In genomic region chr17:29567362-29568330, GRCh38 we compare ENCODE assay signal across 8 cellular contexts. TPM values are rescaled to one million over a fixed set of nuclear protein-coding genes. Genes with fewer than 3 reads are reported as not detected.
A peak's percentile ranks its signal among the peaks of the same experiment; 100 is the strongest.
DNase-seq lines count a peak whose midpoint lies in the region; ATAC-seq lines count a peak whose summit lies in the region.

No MANE protein-coding gene starts in this region.

- H3K4me3 Mint-ChIP-seq in activated CD4-positive, alpha-beta T cell treated with anti-CD3 and anti-CD28 coated beads, Interleukin-2, amount 10 ng/mL, durations not matched to agents 24 days and 14 days: peak overlapping the region; percentile 93

- H3K4me3 ChIP-seq in ectodermal cell (ENCODE audit: insufficient read depth, low read depth, low read length): peak overlapping the region; percentile 87

- peaks cover 65% of the 10 kb centered on the region for H3K27me3 ChIP-seq in ectodermal cell (ENCODE audit: control insufficient read depth, insufficient read depth, low read length, poor library complexity, severe bottlenecking)

- no peaks in the 10 kb centered on the region for H3K9me3 Mint-ChIP-seq in activated CD4-positive, alpha-beta T cell treated with anti-CD3 and anti-CD28 coated beads, Interleukin-2, amount 10 ng/mL, durations not matched to agents 24 days and 14 days

- peak overlapping the region; percentile 94 for H3K27ac Mint-ChIP-seq in activated CD4-positive, alpha-beta T cell treated with anti-CD3 and anti-CD28 coated beads, Interleukin-2, amount 10 ng/mL, durations not matched to agents 24 days and 14 days

- intact Hi-C loops in activated CD4-positive, alpha-beta T cell treated with anti-CD3 and anti-CD28 coated beads, Interleukin-2, amount 10 ng/mL, durations not matched to agents 24 days and 14 days (cut with micrococcal nuclease): loop anchor here (1.0 to 10.0 kb wide), 7 partner anchors 22 to 840 kb away; partner anchors contain the start of genes GIT1, NEK8, NUFIP2 and SSH2

- H3K27me3 Mint-ChIP-seq in activated CD4-positive, alpha-beta T cell treated with anti-CD3 and anti-CD28 coated beads, Interleukin-2, amount 10 ng/mL, durations not matched to agents 24 days and 14 days: no peaks in the 10 kb centered on the region

- H3K4me1 Mint-ChIP-seq in activated CD4-positive, alpha-beta T cell treated with anti-CD3 and anti-CD28 coated beads, Interleukin-2, amount 10 ng/mL, durations not matched to agents 24 days and 14 days: peaks cover 28% of the 10 kb centered on the region

- ATAC-seq in HG02870 (IDR thresholded peaks at IDR 0.05; ENCODE audit: unreplicated experiment): peak; percentile 37

- WGBS in ectodermal cell, 2 experiments: 1% methylated on average over 87 of the region's 87 CpGs

- H3K36me3 ChIP-seq in ectodermal cell (ENCODE audit: control insufficient read depth, insufficient read depth, low read length): no peaks in the 10 kb centered on the region

- DNase-seq in NCI-H1417 (lab: John Stamatoyannopoulos, UW) (peak in 2 of 3 experiments; percentile 72 to 73), NCI-H1417 treated with DMSO at 0.1 percent for 48 hours (lab: John Stamatoyannopoulos, UW) (no peak), NCI-H2227 (lab: John Stamatoyannopoulos, UW; ENCODE audit: unreplicated experiment) (peak; percentile 61), medulla oblongata (ENCODE audit: extremely low spot score) (peak; percentile 52)
- peak; percentile 95 for DNase-seq in activated CD4-positive, alpha-beta T cell treated with anti-CD3 and anti-CD28 coated beads, Interleukin-2, amount 10 ng/mL, durations not matched to agents 24 days and 14 days
- DNase-seq in stimulated activated CD8-positive, alpha-beta memory T cell treated with anti-CD3 and anti-CD28 coated beads, Interleukin-2, amount 100 ng/mL, for 48 hours (ENCODE audit: low read depth in 2 of 2): peak; percentile 72 to 74

- H3K27ac ChIP-seq in ectodermal cell (ENCODE audit: insufficient read depth, low read depth, low read length, poor library complexity, severe bottlenecking): no peak overlapping the region

- H3K9me3 ChIP-seq in ectodermal cell (ENCODE audit: control insufficient read depth, low read length): no peaks in the 10 kb centered on the region

- peaks cover 9% of the 10 kb centered on the region for H3K4me1 ChIP-seq in ectodermal cell (ENCODE audit: control insufficient read depth, insufficient read depth, low read length)

- H3K36me3 Mint-ChIP-seq in activated CD4-positive, alpha-beta T cell treated with anti-CD3 and anti-CD28 coated beads, Interleukin-2, amount 10 ng/mL, durations not matched to agents 24 days and 14 days (ENCODE audit: low read depth): peaks cover 30% of the 10 kb centered on the region

RNA-seq across cellular contexts. Expression of gene ABHD15, which starts 0.8 kb away (rescaled TPM):
- total RNA-seq in activated CD4-positive, alpha-beta T cell treated with anti-CD3 and anti-CD28 coated beads, Interleukin-2, amount 10 ng/mL, durations not matched to agents 24 days and 14 days: 20.0 and 20.1 TPM in 2 replicates
- polyA plus RNA-seq in ectodermal cell (2013, experiment 1 of 4): 2.0 TPM
- polyA plus RNA-seq in ectodermal cell (2013, experiment 2 of 4): 1.3 TPM
- 1.1 TPM for polyA plus RNA-seq in ectodermal cell (2013, experiment 3 of 4)
- polyA plus RNA-seq in ectodermal cell (2013, experiment 4 of 4): 1.3 TPM

RNA-seq across cellular contexts. Expression of gene TP53I13, which starts 0.9 kb away (rescaled TPM):
- total RNA-seq in activated CD4-positive, alpha-beta T cell treated with anti-CD3 and anti-CD28 coated beads, Interleukin-2, amount 10 ng/mL, durations not matched to agents 24 days and 14 days: 69.7 and 77.9 TPM in 2 replicates
- 24.8 TPM for polyA plus RNA-seq in ectodermal cell (2013, experiment 1 of 4)
- 23.0 TPM for polyA plus RNA-seq in ectodermal cell (2013, experiment 2 of 4)
- polyA plus RNA-seq in ectodermal cell (2013, experiment 3 of 4): 24.5 TPM
- 30.6 TPM for polyA plus RNA-seq in ectodermal cell (2013, experiment 4 of 4)

RNA-seq across cellular contexts. Expression of gene GIT1, which starts 21.8 kb away (rescaled TPM):
- total RNA-seq in activated CD4-positive, alpha-beta T cell treated with anti-CD3 and anti-CD28 coated beads, Interleukin-2, amount 10 ng/mL, durations not matched to agents 24 days and 14 days: 91.3 and 91.4 TPM in 2 replicates
- 70.2 TPM for polyA plus RNA-seq in ectodermal cell (2013, experiment 1 of 4)
- 58.0 TPM for polyA plus RNA-seq in ectodermal cell (2013, experiment 2 of 4)
- polyA plus RNA-seq in ectodermal cell (2013, experiment 3 of 4): 53.3 TPM
- 54.0 TPM for polyA plus RNA-seq in ectodermal cell (2013, experiment 4 of 4)

RNA-seq across cellular contexts. Expression of gene ANKRD13B, which starts 25.3 kb away (rescaled TPM):
- total RNA-seq in activated CD4-positive, alpha-beta T cell treated with anti-CD3 and anti-CD28 coated beads, Interleukin-2, amount 10 ng/mL, durations not matched to agents 24 days and 14 days: 43.1 and 49.8 TPM in 2 replicates
- polyA plus RNA-seq in ectodermal cell (2013, experiment 1 of 4): 20.8 TPM
- polyA plus RNA-seq in ectodermal cell (2013, experiment 2 of 4): 13.3 TPM
- polyA plus RNA-seq in ectodermal cell (2013, experiment 3 of 4): 16.9 TPM
- 17.1 TPM for polyA plus RNA-seq in ectodermal cell (2013, experiment 4 of 4)

RNA-seq across cellular contexts. Expression of gene CORO6, which starts 55.1 kb away (rescaled TPM):
- total RNA-seq in activated CD4-positive, alpha-beta T cell treated with anti-CD3 and anti-CD28 coated beads, Interleukin-2, amount 10 ng/mL, durations not matched to agents 24 days and 14 days: 5.6 and 6.4 TPM in 2 replicates
- 5.9 TPM for polyA plus RNA-seq in ectodermal cell (2013, experiment 1 of 4)
- 3.9 TPM for polyA plus RNA-seq in ectodermal cell (2013, experiment 2 of 4)
- 5.7 TPM for polyA plus RNA-seq in ectodermal cell (2013, experiment 3 of 4)
- polyA plus RNA-seq in ectodermal cell (2013, experiment 4 of 4): 5.9 TPM
